Comparison of ENCODE assay signal across 8 cellular contexts in the genomic region with DNA sequence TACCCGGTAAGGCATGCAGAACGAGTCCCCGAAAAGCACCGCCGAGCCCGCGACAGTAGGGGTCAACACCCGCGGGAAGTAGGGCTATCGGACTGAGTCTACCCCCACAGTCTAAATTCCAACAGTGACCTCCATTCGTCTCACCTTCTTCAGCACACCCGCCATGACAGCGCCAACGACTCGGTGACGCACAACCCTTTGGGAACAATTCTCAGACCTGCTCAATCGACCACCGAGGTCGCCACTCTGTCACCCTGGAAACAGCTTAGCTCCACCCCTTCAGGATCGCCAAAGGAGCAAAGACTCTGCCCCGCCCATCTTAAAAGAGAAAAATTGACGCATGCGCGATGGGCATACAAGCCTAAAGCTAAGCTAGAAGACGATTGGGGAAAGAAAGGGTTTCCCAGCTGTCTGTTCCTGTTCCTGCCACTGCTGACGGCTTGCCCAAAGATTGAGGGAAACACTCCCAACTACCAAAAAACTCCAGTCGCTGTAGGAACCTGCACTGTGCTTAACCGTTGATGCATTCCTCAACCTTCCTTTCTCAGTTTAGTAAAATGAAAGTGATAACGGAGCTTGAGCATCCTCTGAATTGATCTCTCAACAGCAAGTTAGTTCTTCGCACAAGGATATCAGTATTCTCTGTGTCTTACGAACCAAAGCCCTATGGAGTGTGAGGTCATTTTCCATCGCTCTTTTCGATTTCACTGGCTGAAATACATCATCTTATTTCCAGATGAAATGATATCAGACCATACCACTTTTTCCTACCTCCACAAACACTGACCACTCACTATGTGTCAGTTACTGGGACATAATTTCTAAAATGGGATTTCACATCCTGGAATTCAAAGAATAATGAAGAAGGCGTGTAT. TPM values are rescaled to one million over a fixed set of nuclear protein-coding genes. Genes with fewer than 3 reads are reported as not detected.
DNase-seq lines count a peak whose midpoint lies in the region; ATAC-seq and TF ChIP-seq lines count a peak whose summit lies in the region.

NDUFA5 (minus strand) TSS at position 188 of the 875 bp plus-strand sequence; CDS start at position 165, 23 bp downstream.

- CTCF ChIA-PET in PC-9 (lab: Charles Lee), result interaction anchor here (1.3 kb wide), 1 partner anchor 63 kb away, joined by 10 read pairs; no protein-coding TSS in a partner anchor

- H3K27me3 ChIP-seq in PC-9 (ENCODE audit: insufficient read depth, low read depth), result no peaks in the 10 kb centered on the region

- ATAC-seq in GM21723 (IDR thresholded peaks at IDR 0.05; ENCODE audit: unreplicated experiment), result peak; percentile 99

- no peak for TF ChIP-seq CTCF in PC-9 (conservative IDR thresholded peaks at IDR 0.05)

- no peaks in the 10 kb centered on the region for H3K9me3 ChIP-seq in PC-9 (ENCODE audit: insufficient read depth, low read depth)

- peaks cover 12% of the 10 kb centered on the region; the same call in 1 of the 2 replicates for H3K79me2 ChIP-seq in PC-9 (ENCODE audit: low read depth)

- no TSS peak for BruUV-seq in PC-9 (replicated peaks; lab: Mats Ljungman, UMichigan)

- no peaks in the 10 kb centered on the region for H3F3A ChIP-seq in PC-9 (ENCODE audit: insufficient read depth, low read depth)

- POLR2A ChIA-PET in PC-9 (lab: Charles Lee; ENCODE audit: unreplicated experiment), result interaction anchor here (0.5 to 0.7 kb wide), 5 partner anchors 24 to 755 kb away, joined by 3 to 20 read pairs (median 4); partner anchors contain the start of genes IQUB and WASL

- peaks cover 10% of the 10 kb centered on the region; the same call in 1 of the 2 replicates for H3K4me1 ChIP-seq in PC-9 (replicated peaks; ENCODE audit: insufficient read depth)

- intact Hi-C loops in PC-9 (cut with micrococcal nuclease; ENCODE audit: unreplicated experiment), result loop anchor here (1.0 kb wide), 1 partner anchor 24 kb away; the partner anchor contains the start of gene IQUB

- H4K20me1 ChIP-seq in PC-9 (ENCODE audit: insufficient read depth), result no peaks in the 10 kb centered on the region

- peak within 1 kb of the TSS; percentile 82 for H3K4me3 ChIP-seq in PC-9

- H3K9me2 ChIP-seq in PC-9 (ENCODE audit: insufficient read depth), result peaks cover 8% of the 10 kb centered on the region; the same call in 1 of the 2 replicates

- DNase-seq in DMS53 treated with DMSO at 0.1 percent for 48 hours (lab: John Stamatoyannopoulos, UW; ENCODE audit: unreplicated experiment) (peak; percentile 99), KBM-7 (peak; percentile 97), PC-9 (peak; percentile 91 to 98), erythroblast (lab: John Stamatoyannopoulos, UW) (peak; percentile 98), mucosa of gallbladder (ENCODE audit: low spot score) (peak; percentile 100)
- peak; percentile 90 for DNase-seq in activated T-cell treated with anti-CD3 and anti-CD28 coated beads, Interleukin-2, amount 50 U/mL, for 1 hour
- peak; percentile 92 for DNase-seq in stimulated activated CD8-positive, alpha-beta memory T cell treated with anti-CD3 and anti-CD28 coated beads, Interleukin-4, amount 100 ng/mL, for 4 hours (ENCODE audit: low read depth in 2 of 2, low spot score in 1 of 2)

- peak within 1 kb of the TSS; percentile 99 for H2AFZ ChIP-seq in PC-9

- peak within 1 kb of the TSS; percentile 82 for H3K4me2 ChIP-seq in PC-9

- in situ Hi-C loops in KBM-7 (cut with MboI; ENCODE audit: low pct_unique_long_range_greater_than_20kb, low sequenced_read_pairs), result no loop called here

- no peaks in the 10 kb centered on the region for H3K36me3 ChIP-seq in PC-9 (ENCODE audit: low read depth)

- peak within 1 kb of the TSS; percentile 31; the same call in 1 of the 2 replicates for H3K27ac ChIP-seq in PC-9

- TF ChIP-seq POLR2A in erythroblast (IDR thresholded peaks at IDR 0.05; ENCODE audit: low read length), result peak; percentile 91

RNA-seq across cellular contexts. Expression of gene NDUFA5, which starts in this region (rescaled TPM):
- total RNA-seq in PC-9 (2021) (57.0 and 75.9 TPM in 2 replicates), mucosa of gallbladder (95.2 TPM)

Comparison
In these comparisons a context has a peak if more than half of its experiments do, and no peak if none do; other contexts are left out.
1. Peak in every context shown above with its lines: DNase-seq, ATAC-seq, H3K4me3 ChIP-seq and H3K27ac ChIP-seq.